ENCODE assay signal across 8 cellular contexts in the genomic region with DNA sequence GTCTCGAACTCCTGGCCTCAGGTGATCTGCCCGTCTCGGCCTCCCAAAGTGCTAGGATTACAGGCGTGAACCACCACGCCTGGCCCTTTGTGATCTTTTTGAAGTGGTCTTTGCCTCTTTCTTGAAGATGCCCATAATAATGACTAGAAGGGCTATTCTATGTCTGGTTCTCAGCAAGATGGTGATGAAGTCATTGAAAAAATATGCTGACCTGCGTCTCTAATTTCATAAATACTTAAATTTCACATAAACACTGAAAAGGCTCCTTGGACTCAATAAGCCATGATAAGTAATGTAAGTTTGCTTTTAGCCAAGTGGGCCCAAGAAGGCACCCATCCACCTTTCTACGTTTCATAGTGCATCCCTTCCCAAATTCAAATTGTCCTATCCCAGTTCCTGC. TPM values are rescaled to one million over a fixed set of nuclear protein-coding genes. Genes with fewer than 3 reads are reported as not detected.
DNase-seq lines count a peak whose midpoint lies in the region; ATAC-seq and TF ChIP-seq lines count a peak whose summit lies in the region.

No MANE protein-coding gene starts in this region.

- no peak for ATAC-seq in T-helper 17 cell

- H3K4me3 ChIP-seq in HAP-1 (peak overlapping the region; percentile 50), fibroblast of the aortic adventitia (ENCODE audit: low read depth, low read length) (peak overlapping the region; percentile 67), smooth muscle cell (peak overlapping the region; percentile 94)

- no peak overlapping the region for H2AFZ ChIP-seq in smooth muscle cell (ENCODE audit: low read depth)

- no peak for DNase-seq in HAP-1 (ENCODE audit: low spot score in 2 of 2)
- no peak for DNase-seq in T-helper 17 cell
- no peak for DNase-seq in fibroblast of the aortic adventitia (ENCODE audit: low read depth)
- no peak for DNase-seq in smooth muscle cell (lab: John Stamatoyannopoulos, UW; ENCODE audit: unreplicated experiment)
- DNase-seq in NCI-H2029 treated with DMSO at 0.1 percent for 48 hours (lab: John Stamatoyannopoulos, UW), result no peak
- no peak for DNase-seq in NCI-H1694 treated with DMSO at 0.1 percent for 48 hours (lab: John Stamatoyannopoulos, UW)
- DNase-seq in DMS153 (lab: John Stamatoyannopoulos, UW), result no peak
- DNase-seq in DMS 273 treated with DMSO at 0.1 percent for 48 hours (lab: John Stamatoyannopoulos, UW), result no peak

- in situ Hi-C loops in HAP-1 (cut with MboI; ENCODE audit: low sequenced_read_pairs), result no loop called here

- H3K36me3 ChIP-seq in HAP-1 (replicated peaks), result no peaks in the 10 kb centered on the region
- H3K36me3 ChIP-seq in smooth muscle cell (ENCODE audit: low read depth), result no peaks in the 10 kb centered on the region

- H3K4me3 Mint-ChIP-seq in T-helper 17 cell, result peak overlapping the region; percentile 99

- H3K9me3 ChIP-seq in HAP-1, result no peaks in the 10 kb centered on the region
- peaks cover 2% of the 10 kb centered on the region for H3K9me3 ChIP-seq in T-helper 17 cell (ENCODE audit: control insufficient read depth, low read length, poor library complexity, severe bottlenecking)
- no peaks in the 10 kb centered on the region for H3K9me3 ChIP-seq in smooth muscle cell (replicated peaks; ENCODE audit: low read depth)

- no peaks in the 10 kb centered on the region for H3K27me3 Mint-ChIP-seq in T-helper 17 cell

- H3K27me3 ChIP-seq in HAP-1 (ENCODE audit: low read depth), result no peaks in the 10 kb centered on the region
- H3K27me3 ChIP-seq in smooth muscle cell (ENCODE audit: low read depth), result no peaks in the 10 kb centered on the region

- H3K27ac Mint-ChIP-seq in T-helper 17 cell, result peak overlapping the region; percentile 92

- H3K36me3 Mint-ChIP-seq in T-helper 17 cell (ENCODE audit: low read depth), result no peaks in the 10 kb centered on the region

- H3K4me2 ChIP-seq in smooth muscle cell, result peak overlapping the region; percentile 77

- peaks cover 14% of the 10 kb centered on the region for H4K20me1 ChIP-seq in smooth muscle cell (ENCODE audit: low read depth)

- H3K79me2 ChIP-seq in smooth muscle cell (ENCODE audit: low read depth), result peaks cover 34% of the 10 kb centered on the region

- no peak for TF ChIP-seq CTCF in fibroblast of the aortic adventitia (IDR thresholded peaks at IDR 0.05; ENCODE audit: insufficient read depth, low read length)
- no peak for TF ChIP-seq CTCF in smooth muscle cell (IDR thresholded peaks at IDR 0.05; ENCODE audit: borderline replicate concordance, insufficient read depth, poor library complexity, severe bottlenecking)

- peak overlapping the region; percentile 99 for H3K27ac ChIP-seq in smooth muscle cell (ENCODE audit: low read depth)

- 71% methylated on average over 7 of the region's 7 CpGs for WGBS in smooth muscle cell (ENCODE audit: low lambda C conversion rate)

- H3K9ac ChIP-seq in smooth muscle cell (ENCODE audit: low read depth), result peak overlapping the region; percentile 78

- H3K4me1 ChIP-seq in HAP-1 (peaks cover 17% of the 10 kb centered on the region), smooth muscle cell (ENCODE audit: low read depth) (peaks cover 19% of the 10 kb centered on the region)

- peaks cover 28% of the 10 kb centered on the region for H3K4me1 Mint-ChIP-seq in T-helper 17 cell

- peaks cover 8% of the 10 kb centered on the region for H3F3A ChIP-seq in smooth muscle cell (ENCODE audit: low read depth)

RNA-seq across cellular contexts. Expression of gene MAPK6, which starts 0.8 kb away (rescaled TPM):
- total RNA-seq in T-helper 17 cell (10 to 100 TPM; 36.8 to 45.6 TPM), fibroblast of the aortic adventitia (ENCODE audit: low replicate concordance) (32.3 and 74.9 TPM in 2 replicates), smooth muscle cell (107 and 115 TPM in 2 replicates)
- 26.8 and 38.6 TPM in 2 replicates for polyA plus RNA-seq in smooth muscle cell

RNA-seq across cellular contexts. Expression of gene LEO1, which starts 46.7 kb away (rescaled TPM):
- 1 to 10 TPM; 8.8 to 9.4 TPM for total RNA-seq in T-helper 17 cell
- 21.3 and 55.7 TPM in 2 replicates for total RNA-seq in fibroblast of the aortic adventitia (ENCODE audit: low replicate concordance)
- total RNA-seq in smooth muscle cell, result 25.9 and 26.6 TPM in 2 replicates
- 18.3 and 20.5 TPM in 2 replicates for polyA plus RNA-seq in smooth muscle cell
